ENCODE assay signal across 21 cellular contexts in genomic region chr6:136696783-136697364, GRCh38.
DNase-seq lines count a peak whose midpoint lies in the region; FAIRE-seq and TF ChIP-seq lines count a peak whose summit lies in the region.
"Had no signal": no experiment of that assay in that cellular context is flagged by ENCODE, and none has a peak within 500 bp of the region (broad histone marks: within the 10 kb centered on the region; RNA-seq: fewer than 3 reads in every experiment).

No MANE protein-coding gene starts in this region.

- intact Hi-C loops in stomach (cut with DNase I; ENCODE audit: low total_unique reads) = no loop called here

- H3K27me3 ChIP-seq in bronchial epithelial cell (ENCODE audit: control insufficient read depth, insufficient read depth, low read length) = no peaks in the 10 kb centered on the region
- no peaks in the 10 kb centered on the region for H3K27me3 ChIP-seq in stomach
- H3K27me3 ChIP-seq: right lobe of liver, transverse colon had no signal

- TF ChIP-seq EP300 in stomach (IDR thresholded peaks at IDR 0.05) = no peak

- DNase-seq in DMS79 treated with DMSO at 0.1 percent for 48 hours (lab: John Stamatoyannopoulos, UW) = peak; percentile 7
- DNase-seq in DMS79 (lab: John Stamatoyannopoulos, UW) = no peak
- DNase-seq in NCI-H774 (lab: John Stamatoyannopoulos, UW) = peak; percentile 44
- DNase-seq in bronchial epithelial cell (ENCODE audit: low read depth) = peak; percentile 81
- no peak for DNase-seq in stomach
- DNase-seq in inferior parietal cortex (ENCODE audit: extremely low spot score) = no peak
- DNase-seq in G401 (ENCODE audit: low spot score) = no peak
- DNase-seq in T-helper 1 cell = no peak
- DNase-seq: activated naive CD4-positive, alpha-beta T cell treated with anti-CD3 and anti-CD28 coated beads, Interleukin-2, amount 10 ng/mL, durations not matched to agents 7 days and 5 days; activated T-cell treated with anti-CD3 and anti-CD28 coated beads, Interleukin-2, amount 50 U/mL, for 48 hours; endodermal cell; GDM1; naive B cell; NCI-H187; NCI-H526; right lobe of liver; transverse colon had no signal

- H3K27ac ChIP-seq in stomach = peak overlapping the region in 3 of 5 donors; percentile 13 to 47 (median 30)
- H3K27ac ChIP-seq: 22Rv1, transverse colon had no signal

- no peaks in the 10 kb centered on the region for H3K9me3 ChIP-seq in stomach
- H3K9me3 ChIP-seq: right lobe of liver, transverse colon had no signal

- TF ChIP-seq POLR2A in stomach (IDR thresholded peaks at IDR 0.05) = no peak

- in situ Hi-C loops in G401 (cut with HindIII; ENCODE audit: low sequenced_read_pairs) = no loop called here

- H3K36me3 ChIP-seq in bronchial epithelial cell (ENCODE audit: control insufficient read depth, insufficient read depth, low read length) (no peaks in the 10 kb centered on the region), stomach (peaks cover 0 to 43% (median 21%) of the 10 kb centered on the region in 4 donors)
- H3K36me3 ChIP-seq: right lobe of liver, transverse colon had no signal

- no peak for FAIRE-seq in bronchial epithelial cell (lab: Jason Lieb, UNC)
- FAIRE-seq: GM12892, H1 had no signal

- TF ChIP-seq CTCF in bronchial epithelial cell (IDR thresholded peaks at IDR 0.05; ENCODE audit: insufficient read depth, low read length, severe bottlenecking) = no peak
- TF ChIP-seq CTCF in stomach (IDR thresholded peaks at IDR 0.05) = no peak

- H3K4me3 ChIP-seq in bronchial epithelial cell (ENCODE audit: low read depth, low read length) (no peak overlapping the region), stomach (no peak overlapping the region)
- H3K4me3 ChIP-seq: lung, right lobe of liver, transverse colon had no signal

- 40 to 79% (median 57%) methylated on average over 7 of the region's 7 CpGs for WGBS in stomach, 5 donors

- peaks cover 6 to 50% (median 30%) of the 10 kb centered on the region in 4 donors for H3K4me1 ChIP-seq in stomach

Comparison
In these comparisons a context has a peak if more than half of its experiments do, and no peak if none do; other contexts are left out.
1. DNase-seq: peak in DMS79 treated with DMSO at 0.1 percent for 48 hours (single experiment), NCI-H774 (single experiment) and bronchial epithelial cell (single experiment); none in DMS79 (single experiment), stomach (single experiment), inferior parietal cortex (single experiment), G401 (single experiment) and T-helper 1 cell (0 of 5).